Comparison of ENCODE assay signal across 11 cellular contexts in genomic region chr2:49940616-49941015, GRCh38.
DNase-seq lines count a peak whose midpoint lies in the region; TF ChIP-seq lines count a peak whose summit lies in the region.
"Had no signal": no experiment of that assay in that cellular context is flagged by ENCODE, and none has a peak within 500 bp of the region (broad histone marks: within the 10 kb centered on the region; RNA-seq: fewer than 3 reads in every experiment).

No MANE protein-coding gene starts in this region.

- H3K27ac ChIP-seq in sigmoid colon: no peak overlapping the region
- H3K27ac ChIP-seq: 22Rv1 had no signal

- peak overlapping the region in 3 of 4 donors; percentile 15 to 25 (median 24) for H3K4me3 ChIP-seq in sigmoid colon

- no peaks in the 10 kb centered on the region for H3K9me3 ChIP-seq in sigmoid colon

- H3K4me1 Mint-ChIP-seq in activated naive CD8-positive, alpha-beta T cell (ENCODE audit: low read depth): peaks cover 17% of the 10 kb centered on the region

- TF ChIP-seq EP300 in sigmoid colon (IDR thresholded peaks at IDR 0.05): no peak

- no peak for TF ChIP-seq POLR2A in sigmoid colon (IDR thresholded peaks at IDR 0.05)

- DNase-seq in DMS 273 (lab: John Stamatoyannopoulos, UW; ENCODE audit: unreplicated experiment) (peak; percentile 9), DMS 273 treated with DMSO at 0.1 percent for 48 hours (lab: John Stamatoyannopoulos, UW) (no peak), HPDE6-E6E7 (ENCODE audit: extremely low spot score) (peak; percentile 3), sigmoid colon (no peak), NCI-H2171 treated with DMSO at 0.1 percent for 48 hours (lab: John Stamatoyannopoulos, UW) (no peak), amygdala (lab: John Stamatoyannopoulos, UW) (no peak), retina (no peak)
- DNase-seq: NCI-H1048, SHP77 treated with DMSO at 0.1 percent for 48 hours had no signal

- H3K4me1 ChIP-seq in sigmoid colon: no peaks in the 10 kb centered on the region

- no peaks in the 10 kb centered on the region for H3K27me3 Mint-ChIP-seq in activated naive CD8-positive, alpha-beta T cell

- 16 to 18% methylated on average over 3 of the region's 3 CpGs for WGBS in sigmoid colon, 2 donors

- no peak for TF ChIP-seq CTCF in sigmoid colon (IDR thresholded peaks at IDR 0.05)

- intact Hi-C loops in sigmoid colon (cut with DNase I): no loop called here

- no peaks in the 10 kb centered on the region for H3K27me3 ChIP-seq in sigmoid colon

- H3K9me3 Mint-ChIP-seq in activated naive CD8-positive, alpha-beta T cell (ENCODE audit: low read depth): no peaks in the 10 kb centered on the region

- H3K4me3 Mint-ChIP-seq in activated naive CD8-positive, alpha-beta T cell: peak overlapping the region; percentile 85

- H3K36me3 Mint-ChIP-seq in activated naive CD8-positive, alpha-beta T cell: no peaks in the 10 kb centered on the region

- no peak overlapping the region for H3K27ac Mint-ChIP-seq in activated naive CD8-positive, alpha-beta T cell

- no peaks in the 10 kb centered on the region for H3K36me3 ChIP-seq in sigmoid colon

Comparison
In these comparisons a context has a peak if more than half of its experiments do, and no peak if none do; other contexts are left out.
1. DNase-seq: peak in DMS 273 (single experiment) and HPDE6-E6E7 (single experiment); none in DMS 273 treated with DMSO at 0.1 percent for 48 hours (single experiment), sigmoid colon (single experiment), NCI-H2171 treated with DMSO at 0.1 percent for 48 hours (single experiment), amygdala (0 of 56) and retina (single experiment).